2 cellular contexts compared by ENCODE assay signal in genomic region chr17:8964801-8965393, GRCh38.
TF ChIP-seq lines count a peak whose summit lies in the region.

No MANE protein-coding gene starts in this region.

TF ChIP-seq in GM12878, 131 proteins besides CTCF, POLR2A, EP300 and RAD21 (continues in another document):
- TF ChIP-seq ZZZ3 (IDR thresholded peaks at IDR 0.05; ENCODE audit: control insufficient read depth, insufficient read length, low read depth) (no peak), JUNB (IDR thresholded peaks at IDR 0.05) (no peak), YY1 (IDR thresholded peaks at IDR 0.05; ENCODE audit: low read depth, low read length) (0 out of 2 replicates have a peak, but pooled peaks have one; percentile 27), TBL1XR1 (IDR thresholded peaks at IDR 0.05; ENCODE audit: low read depth, low read length) (no peak), ETV6 (conservative IDR thresholded peaks at IDR 0.05 in 1 of 2, IDR thresholded peaks at IDR 0.05 in 1 of 2; ENCODE audit: borderline replicate concordance in 1 of 2, low read depth in 1 of 2) (no peak), EZH2 (IDR thresholded peaks at IDR 0.05; ENCODE audit: borderline replicate concordance, control insufficient read depth, low read depth, low read length) (no peak), MEF2A (IDR thresholded peaks at IDR 0.05; ENCODE audit: insufficient read depth, low read depth, low read length) (no peak), USF1 (IDR thresholded peaks at IDR 0.05; ENCODE audit: borderline replicate concordance, extremely low read length, insufficient read depth, low read depth, low read length) (peak; percentile 44), BHLHE40 (IDR thresholded peaks at IDR 0.05; ENCODE audit: borderline replicate concordance in 1 of 2, low read depth in 2 of 2, low read length in 1 of 2) (peak; percentile 89), IKZF1 (conservative IDR thresholded peaks at IDR 0.05) (peak; percentile 66; the same call in 1 of the 2 replicates), BCLAF1 (IDR thresholded peaks at IDR 0.05) (no peak), MTA2 (IDR thresholded peaks at IDR 0.05; ENCODE audit: low read depth) (no peak), KDM1A (IDR thresholded peaks at IDR 0.05; ENCODE audit: borderline replicate concordance) (no peak), STAT1 (conservative IDR thresholded peaks at IDR 0.05) (no peak), IKZF2 (IDR thresholded peaks at IDR 0.05) (peak; percentile 59 to 70), HCFC1 (IDR thresholded peaks at IDR 0.05; ENCODE audit: low read length) (peak; percentile 34; the same call in 1 of the 2 replicates), DPF2 (IDR thresholded peaks at IDR 0.05) (no peak), KAT2A (conservative IDR thresholded peaks at IDR 0.05; ENCODE audit: control insufficient read depth, low read depth, low read length) (no peak), MEF2B (IDR thresholded peaks at IDR 0.05; ENCODE audit: partially characterized antibody, poor library complexity, severe bottlenecking) (no peak), TCF12 (IDR thresholded peaks at IDR 0.05; ENCODE audit: low read depth, low read length) (no peak), ZSCAN29 (IDR thresholded peaks at IDR 0.05) (no peak), POU2F2 (IDR thresholded peaks at IDR 0.05; ENCODE audit: borderline replicate concordance, low read depth, low read length) (0 out of 3 replicates have a peak, but pooled peaks have one; percentile 35), POLR2AphosphoS2 (IDR thresholded peaks at IDR 0.05; ENCODE audit: low read depth, low read length) (peak; percentile 26; the same call in 1 of the 2 replicates), RELA (IDR thresholded peaks at IDR 0.05; ENCODE audit: borderline replicate concordance, partially characterized antibody) (no peak), TCF7 (IDR thresholded peaks at IDR 0.05; ENCODE audit: borderline replicate concordance) (no peak), SIN3A (IDR thresholded peaks at IDR 0.05; ENCODE audit: low read depth, low read length) (0 out of 2 replicates have a peak, but pooled peaks have one; percentile 73), GATAD2B (conservative IDR thresholded peaks at IDR 0.05; ENCODE audit: low read depth) (0 out of 2 replicates have a peak, but pooled peaks have one; percentile 51), CHD4 (IDR thresholded peaks at IDR 0.05) (no peak), PML (IDR thresholded peaks at IDR 0.05; ENCODE audit: low read length) (no peak)
- TF ChIP-seq, protein P1, sequence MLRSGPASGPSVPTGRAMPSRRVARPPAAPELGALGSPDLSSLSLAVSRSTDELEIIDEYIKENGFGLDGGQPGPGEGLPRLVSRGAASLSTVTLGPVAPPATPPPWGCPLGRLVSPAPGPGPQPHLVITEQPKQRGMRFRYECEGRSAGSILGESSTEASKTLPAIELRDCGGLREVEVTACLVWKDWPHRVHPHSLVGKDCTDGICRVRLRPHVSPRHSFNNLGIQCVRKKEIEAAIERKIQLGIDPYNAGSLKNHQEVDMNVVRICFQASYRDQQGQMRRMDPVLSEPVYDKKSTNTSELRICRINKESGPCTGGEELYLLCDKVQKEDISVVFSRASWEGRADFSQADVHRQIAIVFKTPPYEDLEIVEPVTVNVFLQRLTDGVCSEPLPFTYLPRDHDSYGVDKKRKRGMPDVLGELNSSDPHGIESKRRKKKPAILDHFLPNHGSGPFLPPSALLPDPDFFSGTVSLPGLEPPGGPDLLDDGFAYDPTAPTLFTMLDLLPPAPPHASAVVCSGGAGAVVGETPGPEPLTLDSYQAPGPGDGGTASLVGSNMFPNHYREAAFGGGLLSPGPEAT (IDR thresholded peaks at IDR 0.05; ENCODE audit: low read depth) = 0 out of 2 replicates have a peak, but pooled peaks have one; percentile 43
- TF ChIP-seq, protein P2, sequence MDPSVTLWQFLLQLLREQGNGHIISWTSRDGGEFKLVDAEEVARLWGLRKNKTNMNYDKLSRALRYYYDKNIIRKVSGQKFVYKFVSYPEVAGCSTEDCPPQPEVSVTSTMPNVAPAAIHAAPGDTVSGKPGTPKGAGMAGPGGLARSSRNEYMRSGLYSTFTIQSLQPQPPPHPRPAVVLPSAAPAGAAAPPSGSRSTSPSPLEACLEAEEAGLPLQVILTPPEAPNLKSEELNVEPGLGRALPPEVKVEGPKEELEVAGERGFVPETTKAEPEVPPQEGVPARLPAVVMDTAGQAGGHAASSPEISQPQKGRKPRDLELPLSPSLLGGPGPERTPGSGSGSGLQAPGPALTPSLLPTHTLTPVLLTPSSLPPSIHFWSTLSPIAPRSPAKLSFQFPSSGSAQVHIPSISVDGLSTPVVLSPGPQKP (IDR thresholded peaks at IDR 0.05; ENCODE audit: low read depth, low read length) = no peak

TF ChIP-seq in SK-N-SH, 30 proteins besides CTCF, POLR2A, EP300 and RAD21:
- TF ChIP-seq MEF2A (IDR thresholded peaks at IDR 0.05; ENCODE audit: borderline replicate concordance, low read depth) = no peak
- no peak for TF ChIP-seq ZBTB33 (IDR thresholded peaks at IDR 0.05; ENCODE audit: borderline replicate concordance, low read depth)
- no peak for TF ChIP-seq FOSL2 (IDR thresholded peaks at IDR 0.05; ENCODE audit: borderline replicate concordance, low read depth)
- TF ChIP-seq TCF12 (IDR thresholded peaks at IDR 0.05) = no peak
- no peak for TF ChIP-seq GATA2 (CRISPR knock-in tag; IDR thresholded peaks at IDR 0.05)
- TF ChIP-seq YY1 (IDR thresholded peaks at IDR 0.05; ENCODE audit: low read depth) = no peak
- no peak for TF ChIP-seq CHD2 (IDR thresholded peaks at IDR 0.05; ENCODE audit: low read length, partially characterized antibody)
- TF ChIP-seq, protein P3, sequence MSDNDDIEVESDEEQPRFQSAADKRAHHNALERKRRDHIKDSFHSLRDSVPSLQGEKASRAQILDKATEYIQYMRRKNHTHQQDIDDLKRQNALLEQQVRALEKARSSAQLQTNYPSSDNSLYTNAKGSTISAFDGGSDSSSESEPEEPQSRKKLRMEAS (IDR thresholded peaks at IDR 0.05; ENCODE audit: low read depth) = no peak
- TF ChIP-seq GABPA (IDR thresholded peaks at IDR 0.05; ENCODE audit: low read depth) = no peak
- no peak for TF ChIP-seq ELF1 (IDR thresholded peaks at IDR 0.05)
- no peak for TF ChIP-seq IRF3 (IDR thresholded peaks at IDR 0.05; ENCODE audit: low read depth, low read length)
